8 cellular contexts compared by ENCODE assay signal in genomic region chr11:117946842-117947526, GRCh38. TPM values are rescaled to one million over a fixed set of nuclear protein-coding genes. Genes with fewer than 3 reads are reported as not detected.
DNase-seq lines count a peak whose midpoint lies in the region; ATAC-seq, FAIRE-seq and TF ChIP-seq lines count a peak whose summit lies in the region.

No MANE protein-coding gene starts in this region.

- no peak for TF ChIP-seq EP300 in transverse colon (IDR thresholded peaks at IDR 0.05; ENCODE audit: low read depth)

- DNase-seq in A673 (ENCODE audit: low spot score) (peak; percentile 95), NCI-H1048 (lab: John Stamatoyannopoulos, UW) (peak; percentile 49), SK-N-DZ (ENCODE audit: low spot score) (peak; percentile 68), globus pallidus (ENCODE audit: low spot score) (peak; percentile 75), pancreas (peak; percentile 76 to 99 (median 91)), transverse colon (peak; percentile 89)
- DNase-seq in activated naive CD4-positive, alpha-beta T cell treated with Interleukin-2 at 50 U/mL for 16 hours = peak; percentile 84

- H3K4me3 ChIP-seq in A673 (ENCODE audit: low read depth, low read length, poor library complexity, severe bottlenecking) (no peak overlapping the region), pancreas (no peak overlapping the region), transverse colon (no peak overlapping the region)

- H3K9me3 ChIP-seq in A673 (ENCODE audit: low read depth, low read length, poor library complexity, severe bottlenecking) (no peaks in the 10 kb centered on the region), pancreas (no peaks in the 10 kb centered on the region), transverse colon (no peaks in the 10 kb centered on the region)

- no TSS peak for BruUV-seq in A673 (replicated peaks; lab: Mats Ljungman, UMichigan)

- H3K4me1 ChIP-seq in A673 (ENCODE audit: insufficient read depth, low read length, poor library complexity, severe bottlenecking) = no peaks in the 10 kb centered on the region
- no peaks in the 10 kb centered on the region for H3K4me1 ChIP-seq in pancreas
- peaks cover 0 to 3% (median 0%) of the 10 kb centered on the region in 4 donors for H3K4me1 ChIP-seq in transverse colon

- POLR2A ChIA-PET in A673 (lab: Charles Lee; ENCODE audit: low non-redundant PET) = interaction anchor here (0.6 to 0.7 kb wide), 2 partner anchors 8 to 140 kb away, joined by 3 read pairs; no protein-coding TSS in a partner anchor

- no peaks in the 10 kb centered on the region for H3K36me3 ChIP-seq in A673 (ENCODE audit: insufficient read depth, low read length, poor library complexity, severe bottlenecking)
- no peaks in the 10 kb centered on the region for H3K36me3 ChIP-seq in pancreas
- no peaks in the 10 kb centered on the region for H3K36me3 ChIP-seq in transverse colon

- in situ Hi-C loops in transverse colon (cut with MboI; ENCODE audit: low pct_ligation_motif_present in 1 of 4, low pct_unique_long_range_greater_than_20kb in 1 of 4, low sequenced_read_pairs in 3 of 4) = loop anchor here in 3 of 4 donors (5.0 to 25.0 kb wide), 5 partner anchors 100 to 510 kb away; no protein-coding TSS in a partner anchor

- H3K27ac ChIP-seq in A673 (ENCODE audit: low read depth, low read length, poor library complexity, severe bottlenecking) (no peak overlapping the region), pancreas (no peak overlapping the region), transverse colon (no peak overlapping the region)

- 38 to 44% methylated on average over 7 of the region's 7 CpGs for WGBS in pancreas, 2 donors
- 43 to 58% methylated on average over 4 to 7 of the region's 7 CpGs for WGBS in transverse colon (ENCODE audit: low coverage in 1 of 2), 2 donors

- ATAC-seq in GM18907 (IDR thresholded peaks at IDR 0.05; ENCODE audit: unreplicated experiment) (peak; percentile 53), pancreas (peak; percentile 96 to 99 (median 98))

- H3K27me3 ChIP-seq in A673 (replicated peaks; ENCODE audit: insufficient read depth, low read depth, low read length, poor library complexity) (peaks cover 6% of the 10 kb centered on the region), pancreas (no peaks in the 10 kb centered on the region), transverse colon (no peaks in the 10 kb centered on the region)

- no peak for TF ChIP-seq POLR2A in transverse colon (IDR thresholded peaks at IDR 0.05)

- no peak for FAIRE-seq in pancreas (lab: Jason Lieb, UNC)

- CTCF ChIA-PET in A673 (lab: Charles Lee) = interaction anchor here (0.5 to 1.7 kb wide), 26 partner anchors 9 to 1391 kb away, joined by 3 to 69 read pairs (median 6); partner anchors contain the start of genes FXYD2 and FXYD6

- TF ChIP-seq CTCF in A673 (conservative IDR thresholded peaks at IDR 0.05; ENCODE audit: low read depth, low read length) (peak; percentile 97), pancreas (IDR thresholded peaks at IDR 0.05) (peak; percentile 96 to 97 (median 96)), transverse colon (IDR thresholded peaks at IDR 0.05) (peak; percentile 95 to 98 (median 97))

- intact Hi-C loops in A673 (cut with micrococcal nuclease; ENCODE audit: unreplicated experiment) (loop anchor here (1.0 to 2.0 kb wide), 3 partner anchors 103 to 125 kb away; no protein-coding TSS in a partner anchor), pancreas (cut with DNase I) (loop anchor here in 1 of 3 donors (5.0 kb wide), 1 partner anchor 105 kb away; no protein-coding TSS in a partner anchor), transverse colon (cut with DNase I; ENCODE audit: low total_unique reads) (loop anchor here (2.0 kb wide), 1 partner anchor 102 kb away; no protein-coding TSS in a partner anchor)

RNA-seq across cellular contexts. Expression of gene TMPRSS13, which starts 17.8 kb away (rescaled TPM):
- total RNA-seq in A673 (2021) (not detected in 2 replicates), pancreas (1 to 10 TPM; 1.4 to 8.2 (median 2.0) TPM), transverse colon (under 1 TPM in 2 of 4 donors, not detected in 2; 0.27 to 0.79 TPM)
- not detected in 2 replicates for polyA plus RNA-seq in SK-N-DZ (2014; cell fraction: cytosol; rRNA removed)
- polyA plus RNA-seq in SK-N-DZ (2014; cell fraction: nucleus; rRNA removed) = not detected in 2 replicates
- 1 to 10 TPM; 3.2 TPM for polyA plus RNA-seq in pancreas

RNA-seq across cellular contexts. Expression of gene IL10RA, which starts 39.2 kb away (rescaled TPM):
- total RNA-seq in A673 (2021) (not detected in 2 replicates), pancreas (10 to 100 TPM in 1 of 6 donors, 1 to 10 TPM in 3, under 1 TPM in 2; 0.60 to 15.5 (median 4.0) TPM), transverse colon (10 to 100 TPM in 3 of 4 donors, 1 to 10 TPM in 1; 2.8 to 25.4 (median 18.4) TPM)
- polyA plus RNA-seq in SK-N-DZ (2014; cell fraction: cytosol; rRNA removed) = not detected in 2 replicates
- not detected in 2 replicates for polyA plus RNA-seq in SK-N-DZ (2014; cell fraction: nucleus; rRNA removed)
- 1 to 10 TPM; 1.8 to 2.4 TPM for polyA plus RNA-seq in pancreas
